Comparison of ENCODE assay signal across 1 cellular context in the genomic region with DNA sequence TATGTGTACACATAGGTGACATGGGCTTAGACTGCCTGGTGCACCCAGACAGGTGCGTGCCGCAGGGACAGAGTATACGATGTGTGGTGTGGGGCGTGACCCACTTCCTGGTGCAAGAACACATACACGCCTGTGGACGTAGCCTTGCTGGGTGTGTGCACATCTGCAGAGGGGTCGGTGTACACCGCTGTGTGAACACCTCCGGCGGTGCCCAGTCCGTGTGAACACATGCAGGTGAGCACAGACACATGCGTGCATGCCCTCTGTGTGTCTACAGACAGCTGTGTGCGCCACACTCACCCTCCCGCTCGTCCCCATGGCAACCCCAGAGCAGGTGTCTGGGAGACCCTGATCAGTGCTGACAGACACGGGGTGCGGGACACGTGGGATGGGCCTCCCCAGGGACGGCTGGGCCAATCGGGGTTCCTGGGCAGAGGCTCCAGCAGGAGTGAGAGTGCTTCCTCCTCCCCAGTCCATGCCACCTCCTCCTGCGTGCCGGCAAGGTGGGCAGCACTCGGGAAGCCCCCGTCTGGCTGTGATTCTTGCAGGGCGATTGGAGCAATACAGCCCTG.
TF ChIP-seq lines count a peak whose summit lies in the region.

No MANE protein-coding gene starts in this region.

TF ChIP-seq in WTC11, 78 proteins besides CTCF, POLR2A, EP300 and RAD21 (continued from another document):
- TF ChIP-seq, protein P1, sequence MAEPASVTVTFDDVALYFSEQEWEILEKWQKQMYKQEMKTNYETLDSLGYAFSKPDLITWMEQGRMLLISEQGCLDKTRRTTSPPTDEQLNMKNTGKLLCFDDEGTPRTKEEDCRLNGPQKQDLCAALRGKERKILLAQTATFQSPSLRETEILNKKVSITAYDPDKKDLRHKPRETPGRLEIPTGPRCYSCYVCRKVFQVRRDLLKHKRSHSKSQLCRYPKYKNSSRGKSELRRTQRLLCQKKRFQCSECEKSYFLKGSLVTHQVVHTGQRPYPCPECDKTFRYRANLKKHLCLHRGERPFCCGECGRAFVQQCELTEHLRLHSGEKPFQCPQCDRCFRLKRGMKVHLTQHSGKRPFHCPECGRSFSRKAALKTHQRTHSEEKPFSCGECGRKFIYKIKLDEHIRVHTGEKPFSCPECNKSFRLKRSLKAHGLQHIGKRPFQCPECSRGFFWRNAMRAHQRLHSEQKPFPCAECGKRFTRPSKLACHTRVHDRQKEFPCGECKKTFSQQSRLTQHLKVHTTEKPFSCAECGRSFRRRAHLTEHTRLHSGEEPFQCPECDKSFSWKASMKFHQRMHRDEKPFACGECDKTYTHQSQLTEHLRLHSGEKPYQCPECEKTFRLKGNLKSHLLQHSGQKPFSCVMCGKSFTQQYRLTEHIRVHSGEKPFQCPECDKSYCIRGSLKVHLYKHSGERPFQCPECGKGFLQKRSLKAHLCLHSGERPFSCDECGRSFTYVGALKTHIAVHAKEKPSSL (CRISPR knock-in tag; conservative IDR thresholded peaks at IDR 0.05) = no peak
- TF ChIP-seq, protein P2, sequence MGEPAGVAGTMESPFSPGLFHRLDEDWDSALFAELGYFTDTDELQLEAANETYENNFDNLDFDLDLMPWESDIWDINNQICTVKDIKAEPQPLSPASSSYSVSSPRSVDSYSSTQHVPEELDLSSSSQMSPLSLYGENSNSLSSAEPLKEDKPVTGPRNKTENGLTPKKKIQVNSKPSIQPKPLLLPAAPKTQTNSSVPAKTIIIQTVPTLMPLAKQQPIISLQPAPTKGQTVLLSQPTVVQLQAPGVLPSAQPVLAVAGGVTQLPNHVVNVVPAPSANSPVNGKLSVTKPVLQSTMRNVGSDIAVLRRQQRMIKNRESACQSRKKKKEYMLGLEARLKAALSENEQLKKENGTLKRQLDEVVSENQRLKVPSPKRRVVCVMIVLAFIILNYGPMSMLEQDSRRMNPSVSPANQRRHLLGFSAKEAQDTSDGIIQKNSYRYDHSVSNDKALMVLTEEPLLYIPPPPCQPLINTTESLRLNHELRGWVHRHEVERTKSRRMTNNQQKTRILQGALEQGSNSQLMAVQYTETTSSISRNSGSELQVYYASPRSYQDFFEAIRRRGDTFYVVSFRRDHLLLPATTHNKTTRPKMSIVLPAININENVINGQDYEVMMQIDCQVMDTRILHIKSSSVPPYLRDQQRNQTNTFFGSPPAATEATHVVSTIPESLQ (CRISPR knock-in tag; IDR thresholded peaks at IDR 0.05) = no peak
- TF ChIP-seq SOX15 (CRISPR knock-in tag; IDR thresholded peaks at IDR 0.05) = no peak
- TF ChIP-seq SMAD4 (CRISPR knock-in tag; IDR thresholded peaks at IDR 0.05) = no peak
- TF ChIP-seq CBFB (CRISPR knock-in tag; IDR thresholded peaks at IDR 0.05; ENCODE audit: low read depth) = no peak
- TF ChIP-seq, protein P3, sequence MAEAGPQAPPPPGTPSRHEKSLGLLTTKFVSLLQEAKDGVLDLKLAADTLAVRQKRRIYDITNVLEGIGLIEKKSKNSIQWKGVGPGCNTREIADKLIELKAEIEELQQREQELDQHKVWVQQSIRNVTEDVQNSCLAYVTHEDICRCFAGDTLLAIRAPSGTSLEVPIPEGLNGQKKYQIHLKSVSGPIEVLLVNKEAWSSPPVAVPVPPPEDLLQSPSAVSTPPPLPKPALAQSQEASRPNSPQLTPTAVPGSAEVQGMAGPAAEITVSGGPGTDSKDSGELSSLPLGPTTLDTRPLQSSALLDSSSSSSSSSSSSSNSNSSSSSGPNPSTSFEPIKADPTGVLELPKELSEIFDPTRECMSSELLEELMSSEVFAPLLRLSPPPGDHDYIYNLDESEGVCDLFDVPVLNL (CRISPR knock-in tag; IDR thresholded peaks at IDR 0.05; ENCODE audit: borderline replicate concordance, low read depth) = no peak
- TF ChIP-seq ZNF317 (CRISPR knock-in tag; IDR thresholded peaks at IDR 0.05; ENCODE audit: borderline replicate concordance, low read depth) = no peak
- TF ChIP-seq CREB1 (CRISPR knock-in tag; IDR thresholded peaks at IDR 0.05) = no peak
- no peak for TF ChIP-seq ESRRA (CRISPR knock-in tag; IDR thresholded peaks at IDR 0.05; ENCODE audit: borderline replicate concordance)
- TF ChIP-seq, protein P4, sequence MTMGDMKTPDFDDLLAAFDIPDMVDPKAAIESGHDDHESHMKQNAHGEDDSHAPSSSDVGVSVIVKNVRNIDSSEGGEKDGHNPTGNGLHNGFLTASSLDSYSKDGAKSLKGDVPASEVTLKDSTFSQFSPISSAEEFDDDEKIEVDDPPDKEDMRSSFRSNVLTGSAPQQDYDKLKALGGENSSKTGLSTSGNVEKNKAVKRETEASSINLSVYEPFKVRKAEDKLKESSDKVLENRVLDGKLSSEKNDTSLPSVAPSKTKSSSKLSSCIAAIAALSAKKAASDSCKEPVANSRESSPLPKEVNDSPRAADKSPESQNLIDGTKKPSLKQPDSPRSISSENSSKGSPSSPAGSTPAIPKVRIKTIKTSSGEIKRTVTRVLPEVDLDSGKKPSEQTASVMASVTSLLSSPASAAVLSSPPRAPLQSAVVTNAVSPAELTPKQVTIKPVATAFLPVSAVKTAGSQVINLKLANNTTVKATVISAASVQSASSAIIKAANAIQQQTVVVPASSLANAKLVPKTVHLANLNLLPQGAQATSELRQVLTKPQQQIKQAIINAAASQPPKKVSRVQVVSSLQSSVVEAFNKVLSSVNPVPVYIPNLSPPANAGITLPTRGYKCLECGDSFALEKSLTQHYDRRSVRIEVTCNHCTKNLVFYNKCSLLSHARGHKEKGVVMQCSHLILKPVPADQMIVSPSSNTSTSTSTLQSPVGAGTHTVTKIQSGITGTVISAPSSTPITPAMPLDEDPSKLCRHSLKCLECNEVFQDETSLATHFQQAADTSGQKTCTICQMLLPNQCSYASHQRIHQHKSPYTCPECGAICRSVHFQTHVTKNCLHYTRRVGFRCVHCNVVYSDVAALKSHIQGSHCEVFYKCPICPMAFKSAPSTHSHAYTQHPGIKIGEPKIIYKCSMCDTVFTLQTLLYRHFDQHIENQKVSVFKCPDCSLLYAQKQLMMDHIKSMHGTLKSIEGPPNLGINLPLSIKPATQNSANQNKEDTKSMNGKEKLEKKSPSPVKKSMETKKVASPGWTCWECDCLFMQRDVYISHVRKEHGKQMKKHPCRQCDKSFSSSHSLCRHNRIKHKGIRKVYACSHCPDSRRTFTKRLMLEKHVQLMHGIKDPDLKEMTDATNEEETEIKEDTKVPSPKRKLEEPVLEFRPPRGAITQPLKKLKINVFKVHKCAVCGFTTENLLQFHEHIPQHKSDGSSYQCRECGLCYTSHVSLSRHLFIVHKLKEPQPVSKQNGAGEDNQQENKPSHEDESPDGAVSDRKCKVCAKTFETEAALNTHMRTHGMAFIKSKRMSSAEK (CRISPR knock-in tag; IDR thresholded peaks at IDR 0.05; ENCODE audit: borderline replicate concordance) = no peak
- TF ChIP-seq ZNF416 (CRISPR knock-in tag; IDR thresholded peaks at IDR 0.05) = no peak
- TF ChIP-seq, protein P5, sequence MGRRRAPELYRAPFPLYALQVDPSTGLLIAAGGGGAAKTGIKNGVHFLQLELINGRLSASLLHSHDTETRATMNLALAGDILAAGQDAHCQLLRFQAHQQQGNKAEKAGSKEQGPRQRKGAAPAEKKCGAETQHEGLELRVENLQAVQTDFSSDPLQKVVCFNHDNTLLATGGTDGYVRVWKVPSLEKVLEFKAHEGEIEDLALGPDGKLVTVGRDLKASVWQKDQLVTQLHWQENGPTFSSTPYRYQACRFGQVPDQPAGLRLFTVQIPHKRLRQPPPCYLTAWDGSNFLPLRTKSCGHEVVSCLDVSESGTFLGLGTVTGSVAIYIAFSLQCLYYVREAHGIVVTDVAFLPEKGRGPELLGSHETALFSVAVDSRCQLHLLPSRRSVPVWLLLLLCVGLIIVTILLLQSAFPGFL (CRISPR knock-in tag; IDR thresholded peaks at IDR 0.05; ENCODE audit: borderline replicate concordance) = no peak
- TF ChIP-seq GABPB1 (CRISPR knock-in tag; IDR thresholded peaks at IDR 0.05) = no peak
- TF ChIP-seq, protein P6, sequence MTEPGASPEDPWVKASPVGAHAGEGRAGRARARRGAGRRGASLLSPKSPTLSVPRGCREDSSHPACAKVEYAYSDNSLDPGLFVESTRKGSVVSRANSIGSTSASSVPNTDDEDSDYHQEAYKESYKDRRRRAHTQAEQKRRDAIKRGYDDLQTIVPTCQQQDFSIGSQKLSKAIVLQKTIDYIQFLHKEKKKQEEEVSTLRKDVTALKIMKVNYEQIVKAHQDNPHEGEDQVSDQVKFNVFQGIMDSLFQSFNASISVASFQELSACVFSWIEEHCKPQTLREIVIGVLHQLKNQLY (CRISPR knock-in tag; IDR thresholded peaks at IDR 0.05) = no peak
- no peak for TF ChIP-seq NFYB (CRISPR knock-in tag; conservative IDR thresholded peaks at IDR 0.05; ENCODE audit: low read depth)
- TF ChIP-seq RORB (CRISPR knock-in tag; IDR thresholded peaks at IDR 0.05) = no peak
